ENCODE assay signal across 35 cellular contexts in genomic region chr6:120468486-120468885, GRCh38.
A peak's percentile ranks its signal among the peaks of the same experiment; 100 is the strongest.
DNase-seq lines count a peak whose midpoint lies in the region; ATAC-seq, FAIRE-seq and TF ChIP-seq lines count a peak whose summit lies in the region.
"Had no signal": no experiment of that assay in that cellular context is flagged by ENCODE, and none has a peak within 500 bp of the region (broad histone marks: within the 10 kb centered on the region; RNA-seq: fewer than 3 reads in every experiment).

No MANE protein-coding gene starts in this region.

- no peaks in the 10 kb centered on the region for H3K9me2 ChIP-seq in GM23338 (ENCODE audit: insufficient read depth)
- no peaks in the 10 kb centered on the region for H3K9me2 ChIP-seq in neural cell (ENCODE audit: insufficient read depth, low read length)

- FAIRE-seq in GM19239 (lab: Jason Lieb, UNC), result no peak
- FAIRE-seq: A204.1, A549, D721Med had no signal

- no peak overlapping the region for H2BK5ac ChIP-seq in trophoblast cell (ENCODE audit: low read depth, low read length, poor library complexity)

- no CpG with 5 or more reads among the region's 1 CpG for WGBS in trophoblast cell (ENCODE audit: extremely low coverage, insufficient coverage, insufficient read length)

- H3K18ac ChIP-seq in trophoblast cell (ENCODE audit: low read length), result no peak overlapping the region

- H3K27ac Mint-ChIP-seq in GM23338, result no peak overlapping the region; the same call in 1 of the 2 replicates
- H3K27ac Mint-ChIP-seq: B cell; CD14-positive monocyte; CD4-positive, alpha-beta memory T cell; CD4-positive, alpha-beta T cell; CD4-positive, CD25-positive, alpha-beta regulatory T cell; CD8-positive, alpha-beta memory T cell; CD8-positive, alpha-beta T cell had no signal

- no peak overlapping the region for H2BK120ac ChIP-seq in trophoblast cell (ENCODE audit: insufficient read depth, low read length, poor library complexity)

- H3K4me2 ChIP-seq in GM23338, result 0 out of 2 replicates have a peak overlapping the region, but pooled peaks have one; percentile 4
- no peak overlapping the region for H3K4me2 ChIP-seq in neural cell (ENCODE audit: low read length)
- no peak overlapping the region for H3K4me2 ChIP-seq in trophoblast cell (ENCODE audit: low read length)
- H3K4me2 ChIP-seq: A549; BLaER1; BLaER1 treated with 17β-estradiol and CSF1 and Interleukin-3, amounts not matched to agents 10 nM and 100 nM had no signal

- H3K4ac ChIP-seq in trophoblast cell (ENCODE audit: low read depth, low read length), result no peak overlapping the region

- H3K36me3 ChIP-seq in GM23338 (ENCODE audit: insufficient read depth) (no peaks in the 10 kb centered on the region), HUES6 (ENCODE audit: control insufficient read depth, insufficient read depth, low read length) (no peaks in the 10 kb centered on the region), neural cell (ENCODE audit: insufficient read depth, low read length) (no peaks in the 10 kb centered on the region), trophoblast cell (ENCODE audit: control insufficient read depth in 1 of 2, insufficient read depth in 2 of 2, low read length in 2 of 2) (no peaks in the 10 kb centered on the region)
- H3K36me3 ChIP-seq: BE2C; BLaER1; BLaER1 treated with 17β-estradiol and CSF1 and Interleukin-3, amounts not matched to agents 10 nM and 100 nM had no signal

- no peak overlapping the region for H3K14ac ChIP-seq in trophoblast cell (ENCODE audit: low read length)

- H3K9me3 Mint-ChIP-seq in GM23338, result peaks cover 13% of the 10 kb centered on the region

- peaks cover 12% of the 10 kb centered on the region for H3K4me1 ChIP-seq in GM23338 (ENCODE audit: insufficient read depth)
- no peaks in the 10 kb centered on the region; the same call in 1 of the 2 replicates for H3K4me1 ChIP-seq in HUES6 (ENCODE audit: control insufficient read depth, insufficient read depth, low read length)
- no peaks in the 10 kb centered on the region for H3K4me1 ChIP-seq in trophoblast cell (ENCODE audit: control insufficient read depth in 1 of 2, insufficient read depth in 2 of 2, low read length in 2 of 2)
- H3K4me1 ChIP-seq: A549; BE2C; BLaER1; BLaER1 treated with 17β-estradiol and CSF1 and Interleukin-3, amounts not matched to agents 10 nM and 100 nM; Caco-2 had no signal

- H4K12ac ChIP-seq in trophoblast cell (ENCODE audit: low read depth, low read length), result no peak overlapping the region

- no peak for TF ChIP-seq CTCF in GM23338 (conservative IDR thresholded peaks at IDR 0.05; ENCODE audit: low read depth in 2 of 2)
- no peak for TF ChIP-seq CTCF in neural cell (IDR thresholded peaks at IDR 0.05; ENCODE audit: poor library complexity, severe bottlenecking)

- H4K8ac ChIP-seq in trophoblast cell (ENCODE audit: low read depth, low read length), result no peak overlapping the region

- H3K27me3 Mint-ChIP-seq in GM23338 (ENCODE audit: insufficient read depth, low read depth, poor library complexity), result peaks cover 6% of the 10 kb centered on the region
- H3K27me3 Mint-ChIP-seq: B cell; CD4-positive, alpha-beta memory T cell; CD4-positive, alpha-beta T cell; CD4-positive, CD25-positive, alpha-beta regulatory T cell; CD8-positive, alpha-beta memory T cell had no signal

- H3K27me3 ChIP-seq in GM23338 (ENCODE audit: insufficient read depth) (no peaks in the 10 kb centered on the region), HUES6 (ENCODE audit: control insufficient read depth, insufficient read depth, low read length) (no peaks in the 10 kb centered on the region), neural cell (ENCODE audit: insufficient read depth, low read depth, low read length) (no peaks in the 10 kb centered on the region), trophoblast cell (ENCODE audit: insufficient read depth, low read length) (no peaks in the 10 kb centered on the region)
- H3K27me3 ChIP-seq: BE2C; BLaER1; BLaER1 treated with 17β-estradiol and CSF1 and Interleukin-3, amounts not matched to agents 10 nM and 100 nM had no signal

- H2AK5ac ChIP-seq in trophoblast cell (ENCODE audit: low read length), result no peak overlapping the region

- H4K20me1 ChIP-seq in GM23338 (replicated peaks; ENCODE audit: insufficient read depth), result no peaks in the 10 kb centered on the region
- H4K20me1 ChIP-seq in neural cell (ENCODE audit: insufficient read depth), result no peaks in the 10 kb centered on the region
- H4K20me1 ChIP-seq: BLaER1; BLaER1 treated with 17β-estradiol and CSF1 and Interleukin-3, amounts not matched to agents 10 nM and 100 nM had no signal

- no peak overlapping the region for H2BK12ac ChIP-seq in trophoblast cell (ENCODE audit: low read length)

- 0 out of 2 replicates have a peak overlapping the region, but pooled peaks have one; percentile 16 for H3K4me3 ChIP-seq in GM23338
- peak overlapping the region; percentile 35; the same call in 1 of the 2 replicates for H3K4me3 ChIP-seq in HUES6 (ENCODE audit: low read depth, low read length)
- no peak overlapping the region for H3K4me3 ChIP-seq in neural cell (ENCODE audit: low read length)
- H3K4me3 ChIP-seq in trophoblast cell (ENCODE audit: low read depth, low read length), result no peak overlapping the region
- H3K4me3 ChIP-seq: A549; BLaER1; BLaER1 treated with 17β-estradiol and CSF1 and Interleukin-3, amounts not matched to agents 10 nM and 100 nM had no signal

- DNase-seq in GM23338 (ENCODE audit: low spot score) (no peak), trophoblast cell (no peak), GM19239 (ENCODE audit: insufficient read length, low spot score) (no peak)
- DNase-seq: 8988T; ACHN; AML-193; BE2C; C1 segment of cervical spinal cord; Caco-2; Calu3; CD4-positive, alpha-beta memory T cell; CD4-positive, alpha-beta T cell; CD4-positive, CD25-positive, alpha-beta regulatory T cell; CD8-positive, alpha-beta memory T cell; CD8-positive, alpha-beta T cell; COR-L47; DMS 273 treated with DMSO at 0.1 percent for 48 hours; DMS153; DMS53; DMS79; DMS79 treated with DMSO at 0.1 percent for 48 hours; DND-41; EL had no signal

- no peak for TF ChIP-seq RAD21 in neural cell (conservative IDR thresholded peaks at IDR 0.05)

- H3K4me3 Mint-ChIP-seq in GM23338, result no peak overlapping the region
- H3K4me3 Mint-ChIP-seq: B cell; CD14-positive monocyte; CD4-positive, alpha-beta memory T cell; CD4-positive, alpha-beta T cell; CD4-positive, CD25-positive, alpha-beta regulatory T cell; CD8-positive, alpha-beta memory T cell; CD8-positive, alpha-beta T cell had no signal

- TF ChIP-seq EP300 in neural cell (conservative IDR thresholded peaks at IDR 0.05; ENCODE audit: poor library complexity, severe bottlenecking), result peak; percentile 96

- no peak for ATAC-seq in GM23338
- no peak for ATAC-seq in HG03439 (IDR thresholded peaks at IDR 0.05; ENCODE audit: unreplicated experiment)
- ATAC-seq: A549; CD8-positive, alpha-beta T cell had no signal

- no peaks in the 10 kb centered on the region for H3F3A ChIP-seq in GM23338 (replicated peaks; ENCODE audit: low read depth)
- H3F3A ChIP-seq in neural cell (ENCODE audit: insufficient read depth, low read length, poor library complexity, severe bottlenecking), result no peaks in the 10 kb centered on the region

- no peaks in the 10 kb centered on the region for H3K79me1 ChIP-seq in trophoblast cell (ENCODE audit: low read length)

- H3K23ac ChIP-seq in trophoblast cell (ENCODE audit: low read length), result no peak overlapping the region

- H3K79me2 ChIP-seq in GM23338 (replicated peaks; ENCODE audit: insufficient read depth) (no peaks in the 10 kb centered on the region), neural cell (replicated peaks; ENCODE audit: insufficient read depth, low read length) (no peaks in the 10 kb centered on the region), trophoblast cell (ENCODE audit: control insufficient read depth, insufficient read depth, low read length, poor library complexity) (no peaks in the 10 kb centered on the region)

- H3K4me1 Mint-ChIP-seq in GM23338, result peaks cover 4% of the 10 kb centered on the region
- H3K4me1 Mint-ChIP-seq: B cell; CD14-positive monocyte; CD4-positive, alpha-beta memory T cell; CD4-positive, CD25-positive, alpha-beta regulatory T cell; CD8-positive, alpha-beta memory T cell had no signal

- H2AFZ ChIP-seq in GM23338 (no peak overlapping the region), neural cell (ENCODE audit: low read depth, low read length) (no peak overlapping the region), trophoblast cell (ENCODE audit: insufficient read depth, low read length, poor library complexity) (no peak overlapping the region)

- H4K91ac ChIP-seq in trophoblast cell (ENCODE audit: low read depth, low read length), result no peak overlapping the region

- no peak overlapping the region for H3K9ac ChIP-seq in HUES6 (ENCODE audit: low read length)
- H3K9ac ChIP-seq in neural cell (ENCODE audit: low read length), result no peak overlapping the region
- H3K9ac ChIP-seq in trophoblast cell (ENCODE audit: low read length), result no peak overlapping the region
- H3K9ac ChIP-seq: BLaER1; BLaER1 treated with 17β-estradiol and CSF1 and Interleukin-3, amounts not matched to agents 10 nM and 100 nM had no signal

- H3K9me3 ChIP-seq in HUES6 (ENCODE audit: control insufficient read depth, insufficient read depth, low read depth, low read length), result peaks cover 9% of the 10 kb centered on the region
- no peaks in the 10 kb centered on the region for H3K9me3 ChIP-seq in neural cell (ENCODE audit: low read length)
- no peaks in the 10 kb centered on the region for H3K9me3 ChIP-seq in trophoblast cell (ENCODE audit: insufficient read depth, low read depth, low read length)
- H3K9me3 ChIP-seq: A549, BE2C, Caco-2 had no signal

- no peak overlapping the region for H3K27ac ChIP-seq in GM23338 (ENCODE audit: low read depth)
- peak overlapping the region; percentile 78; the same call in 1 of the 2 replicates for H3K27ac ChIP-seq in HUES6 (ENCODE audit: low read depth, low read length)
- no peak overlapping the region for H3K27ac ChIP-seq in neural cell (ENCODE audit: low read length)
- no peak overlapping the region for H3K27ac ChIP-seq in trophoblast cell (ENCODE audit: low read depth, low read length)
- H3K27ac ChIP-seq: 22Rv1; A549; BLaER1; BLaER1 treated with 17β-estradiol and CSF1 and Interleukin-3, amounts not matched to agents 10 nM and 100 nM; C4-2B had no signal

- peaks cover 15% of the 10 kb centered on the region for H3K36me3 Mint-ChIP-seq in GM23338 (ENCODE audit: low read depth)
- H3K36me3 Mint-ChIP-seq: CD14-positive monocyte; CD4-positive, alpha-beta memory T cell; CD4-positive, CD25-positive, alpha-beta regulatory T cell; CD8-positive, alpha-beta memory T cell; CD8-positive, alpha-beta T cell had no signal

Comparison
In these comparisons a context has a peak if more than half of its experiments do, and no peak if none do; other contexts are left out.
1. H3K4me3 ChIP-seq: peak in GM23338 (single experiment) and HUES6 (single experiment); none in neural cell (single experiment) and trophoblast cell (single experiment).